In genomic region chr1:67687649-67688048, GRCh38 we compare ENCODE assay signal across 9 cellular contexts. TPM values are rescaled to one million over a fixed set of nuclear protein-coding genes. Genes with fewer than 3 reads are reported as not detected.
A peak's percentile ranks its signal among the peaks of the same experiment; 100 is the strongest.
DNase-seq lines count a peak whose midpoint lies in the region; ATAC-seq, FAIRE-seq and TF ChIP-seq lines count a peak whose summit lies in the region.
"Had no signal": no experiment of that assay in that cellular context is flagged by ENCODE, and none has a peak within 500 bp of the region (broad histone marks: within the 10 kb centered on the region; RNA-seq: fewer than 3 reads in every experiment).

No MANE protein-coding gene starts in this region.

- no peaks in the 10 kb centered on the region; a peak in 1 of 5 replicates for H3K9me3 Mint-ChIP-seq in H9

- DNase-seq in ACHN (peak; percentile 87), H9 (no peak), WERI-Rb-1 (no peak), GM12891 (ENCODE audit: insufficient read length, low spot score) (no peak), mucosa of gallbladder (ENCODE audit: low spot score) (no peak)
- DNase-seq: NCI-H1417 treated with DMSO at 0.1 percent for 48 hours had no signal

- H3K36me3 Mint-ChIP-seq in H9 (ENCODE audit: insufficient read depth in 1 of 3, low read depth in 3 of 3): peaks cover 3 to 18% (median 11%) of the 10 kb centered on the region in 3 experiments

- H3K23ac ChIP-seq in H9 (ENCODE audit: insufficient read length, low read depth, low read length): no peak overlapping the region

- H3K27ac Mint-ChIP-seq in H9: peak overlapping the region in 2 of 3 experiments; percentile 12 to 14; a peak in 1 of 7 replicates

- H3K4me1 Mint-ChIP-seq in H9: peaks cover 26 to 30% of the 10 kb centered on the region in 2 experiments

- no peaks in the 10 kb centered on the region for H3K79me1 ChIP-seq in H9 (ENCODE audit: insufficient read depth, low read depth, low read length, poor library complexity, severe bottlenecking)

- H3K9me3 ChIP-seq in H9 (ENCODE audit: control insufficient read depth, low read depth, low read length): no peaks in the 10 kb centered on the region
- H3K9me3 ChIP-seq in WERI-Rb-1 (ENCODE audit: severe bottlenecking): no peaks in the 10 kb centered on the region
- no peaks in the 10 kb centered on the region for H3K9me3 ChIP-seq in iPS-15b (ENCODE audit: control insufficient read depth, insufficient read depth, low read length)
- H3K9me3 ChIP-seq in gastroesophageal sphincter: no peaks in the 10 kb centered on the region

- H2AK5ac ChIP-seq in H9 (ENCODE audit: insufficient read length, low read length): no peak overlapping the region

- no peak overlapping the region for H2BK15ac ChIP-seq in H9 (ENCODE audit: low read depth, low read length)

- peak overlapping the region; percentile 100 for H3K4me3 ChIP-seq in WERI-Rb-1 (ENCODE audit: low read depth, low read length)
- peak overlapping the region; percentile 88 for H3K4me3 ChIP-seq in iPS-15b (ENCODE audit: low read depth, low read length)
- peak overlapping the region in 1 of 2 donors; percentile 69 for H3K4me3 ChIP-seq in gastroesophageal sphincter

- peaks cover 6% of the 10 kb centered on the region; the same call in 1 of the 2 replicates for H3K4me1 ChIP-seq in H9 (ENCODE audit: insufficient read depth, low read length)
- peaks cover 3% of the 10 kb centered on the region for H3K4me1 ChIP-seq in iPS-15b (ENCODE audit: control insufficient read depth, insufficient read depth, low read length)
- H3K4me1 ChIP-seq in gastroesophageal sphincter: peaks cover 5 to 31% (median 6%) of the 10 kb centered on the region in 3 donors

- no peak for FAIRE-seq in GM12891 (lab: Jason Lieb, UNC)

- no peak overlapping the region for H3K14ac ChIP-seq in H9 (ENCODE audit: insufficient read depth, low read length)

- in situ Hi-C loops in ACHN (cut with HindIII; ENCODE audit: low pct_ligation_motif_present, low pct_unique_long_range_greater_than_20kb, low sequenced_read_pairs): no loop called here

- H4K91ac ChIP-seq in H9 (ENCODE audit: insufficient read length, low read depth, low read length): no peak overlapping the region

- H3K27me3 Mint-ChIP-seq in H9 (ENCODE audit: low read depth): no peaks in the 10 kb centered on the region

- no peak overlapping the region for H3T11ph ChIP-seq in H9 (ENCODE audit: low read length)

- no peak overlapping the region for H2BK5ac ChIP-seq in H9 (ENCODE audit: insufficient read length, low read length)

- TF ChIP-seq EP300 in gastroesophageal sphincter (IDR thresholded peaks at IDR 0.05): no peak

- no peak overlapping the region for H4K8ac ChIP-seq in H9 (replicated peaks; ENCODE audit: insufficient read length, low read depth, low read length)

- no peak for TF ChIP-seq CTCF in H9 (conservative IDR thresholded peaks at IDR 0.05)
- no peak for TF ChIP-seq CTCF in WERI-Rb-1 (IDR thresholded peaks at IDR 0.05; ENCODE audit: low read depth, low read length)
- no peak for TF ChIP-seq CTCF in gastroesophageal sphincter (IDR thresholded peaks at IDR 0.05)

- no peak overlapping the region for H3K56ac ChIP-seq in H9 (ENCODE audit: insufficient read length, low read depth, low read length)

- ATAC-seq in HG02885 (IDR thresholded peaks at IDR 0.05; ENCODE audit: poor library complexity, unreplicated experiment) (no peak), gastroesophageal sphincter (no peak)

- TF ChIP-seq POLR2A in GM12891 (IDR thresholded peaks at IDR 0.05; ENCODE audit: low read depth, low read length) (no peak), gastroesophageal sphincter (IDR thresholded peaks at IDR 0.05) (no peak)

- no peak overlapping the region for H2BK120ac ChIP-seq in H9 (ENCODE audit: low read depth, low read length, poor library complexity, severe bottlenecking)

- peak overlapping the region in 1 of 2 experiments; percentile 4; a peak in 2 of 5 replicates for H3K4me3 Mint-ChIP-seq in H9

- no peaks in the 10 kb centered on the region for H3K27me3 ChIP-seq in H9 (ENCODE audit: insufficient read depth, low read length)
- H3K27me3 ChIP-seq in WERI-Rb-1 (ENCODE audit: insufficient read depth, low read depth, severe bottlenecking): no peaks in the 10 kb centered on the region
- no peaks in the 10 kb centered on the region for H3K27me3 ChIP-seq in iPS-15b (ENCODE audit: control insufficient read depth, insufficient read depth, low read length)
- H3K27me3 ChIP-seq in gastroesophageal sphincter: no peaks in the 10 kb centered on the region

- H3K4me2 ChIP-seq in H9 (ENCODE audit: insufficient read depth, insufficient read length, low read length): no peak overlapping the region

- H3K36me3 ChIP-seq in WERI-Rb-1 (peaks cover 49% of the 10 kb centered on the region), iPS-15b (ENCODE audit: control insufficient read depth, insufficient read depth, low read length) (peaks cover 10% of the 10 kb centered on the region), gastroesophageal sphincter (peaks cover 0 to 20% of the 10 kb centered on the region in 2 donors)

- H3K23me2 ChIP-seq in H9 (ENCODE audit: insufficient read length, low read depth, low read length, poor library complexity, severe bottlenecking): peaks cover 5% of the 10 kb centered on the region

- H4K5ac ChIP-seq in H9 (ENCODE audit: insufficient read length, low read depth, low read length): no peak overlapping the region

- no CpG with 5 or more reads among the region's 4 CpGs for WGBS in H9 (ENCODE audit: extremely low coverage, insufficient read length, low lambda C conversion rate)
- 50 to 51% methylated on average over 4 of the region's 4 CpGs for WGBS in gastroesophageal sphincter (ENCODE audit: low coverage in 1 of 2), 2 donors

- H3K4ac ChIP-seq in H9 (ENCODE audit: low read depth, low read length): no peak overlapping the region

- no peak overlapping the region for H3K9ac ChIP-seq in H9 (ENCODE audit: extremely low read depth, insufficient read length, low read length)
- no peak overlapping the region for H3K9ac ChIP-seq in iPS-15b (ENCODE audit: low read depth, low read length)

- H2BK12ac ChIP-seq in H9 (ENCODE audit: insufficient read length, low read depth, low read length): no peak overlapping the region

- H3K27ac ChIP-seq in H9 (ENCODE audit: insufficient read length, low read depth, low read length) (no peak overlapping the region), WERI-Rb-1 (no peak overlapping the region), gastroesophageal sphincter (peak overlapping the region in 1 of 4 donors; percentile 96)

- no peaks in the 10 kb centered on the region for H3K79me2 ChIP-seq in H9 (ENCODE audit: insufficient read depth, low read length)

- no peak overlapping the region for H3K18ac ChIP-seq in H9 (ENCODE audit: insufficient read length, low read depth, low read length)

- H2AFZ ChIP-seq in H9 (ENCODE audit: low read length): no peak overlapping the region

- no peaks in the 10 kb centered on the region for H4K20me1 ChIP-seq in H9 (ENCODE audit: control insufficient read depth, insufficient read depth, insufficient read length)

- no peak overlapping the region for H2BK20ac ChIP-seq in H9 (ENCODE audit: low read depth, low read length, poor library complexity, severe bottlenecking)

TF ChIP-seq in GM12891, 5 proteins besides CTCF, POLR2A, EP300 and RAD21:
- no peak for TF ChIP-seq PAX5 (IDR thresholded peaks at IDR 0.05; ENCODE audit: insufficient read depth, low read length, severe bottlenecking)
- no peak for TF ChIP-seq POLR2AphosphoS5 (IDR thresholded peaks at IDR 0.05; ENCODE audit: low read depth, low read length)
- no peak for TF ChIP-seq POU2F2 (IDR thresholded peaks at IDR 0.05; ENCODE audit: low read depth, low read length)
- no peak for TF ChIP-seq SPI1 (IDR thresholded peaks at IDR 0.05; ENCODE audit: low read depth, low read length)
- no peak for TF ChIP-seq TAF1 (IDR thresholded peaks at IDR 0.05; ENCODE audit: low read depth, low read length)
TF ChIP-seq in GM12891: peak in this region for 0.

RNA-seq across cellular contexts. Expression of gene GADD45A, which starts 2.6 kb away (rescaled TPM):
- total RNA-seq in H9 (2021) (22.8 and 25.0 TPM in 2 replicates), gastroesophageal sphincter (10 to 100 TPM; 58.7 to 69.9 (median 65.6) TPM), mucosa of gallbladder (60.9 TPM)
- 42.0 TPM for polyA plus RNA-seq in GM12891 (2012; ENCODE audit: low read depth, missing spikeins)
